ENCODE assay signal across 7 cellular contexts in the genomic region with DNA sequence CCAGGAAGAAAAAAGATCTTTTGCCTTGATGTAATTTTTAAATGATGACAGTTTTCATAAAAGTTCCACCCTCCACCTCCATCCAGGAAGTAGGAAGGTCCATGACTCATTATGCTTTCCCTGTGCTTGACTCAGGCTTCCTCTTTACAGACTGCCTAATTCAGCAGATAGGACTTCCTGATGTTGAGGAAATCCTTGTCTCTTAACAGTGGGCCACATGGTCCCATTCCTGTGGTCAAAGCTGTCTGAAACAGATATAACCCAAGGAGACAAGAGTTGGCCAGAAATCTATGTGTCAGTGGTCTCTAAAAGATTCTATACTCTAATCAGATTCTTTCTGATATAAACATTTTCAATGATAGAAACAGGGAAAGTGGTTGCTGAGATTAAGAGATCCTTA.
DNase-seq lines count a peak whose midpoint lies in the region; ATAC-seq and TF ChIP-seq lines count a peak whose summit lies in the region.

No MANE protein-coding gene starts in this region.

- H3K9me3 ChIP-seq in neutrophil, result no peaks in the 10 kb centered on the region

- H3K27ac ChIP-seq in neutrophil, result peak overlapping the region; percentile 63

- H3K4me3 ChIP-seq in neutrophil (ENCODE audit: low read depth in 1 of 2, low read length in 1 of 2), result no peak overlapping the region

- peaks cover 11 to 13% of the 10 kb centered on the region in 2 experiments for H3K4me1 ChIP-seq in neutrophil (ENCODE audit: control insufficient read depth in 1 of 2, insufficient read depth in 1 of 2, low read depth in 1 of 2, low read length in 1 of 2)

- no peaks in the 10 kb centered on the region for H3K36me3 ChIP-seq in neutrophil

- DNase-seq in H4 (ENCODE audit: low spot score) (peak; percentile 64), RKO (ENCODE audit: low spot score) (peak; percentile 93)

- H3K27me3 ChIP-seq in neutrophil, result no peaks in the 10 kb centered on the region

- ATAC-seq in esophagus mucosa, result peak; percentile 98
- no peak for ATAC-seq in HG02798 (IDR thresholded peaks at IDR 0.05; ENCODE audit: poor library complexity, unreplicated experiment)
- no peak for ATAC-seq in GM19467 (IDR thresholded peaks at IDR 0.05; ENCODE audit: unreplicated experiment)
- ATAC-seq in HG03521 (IDR thresholded peaks at IDR 0.05; ENCODE audit: unreplicated experiment), result no peak

- no peak for TF ChIP-seq CTCF in neutrophil (IDR thresholded peaks at IDR 0.05)
